Comparison of ENCODE assay signal across 32 cellular contexts in genomic region chr6:134472046-134472445, GRCh38.
"Had no signal": no experiment of that assay in that cellular context is flagged by ENCODE, and none has a peak within 500 bp of the region (broad histone marks: within the 10 kb centered on the region; RNA-seq: fewer than 3 reads in every experiment).

No MANE protein-coding gene starts in this region.

- H3K4me3 Mint-ChIP-seq: activated CD4-positive, alpha-beta memory T cell treated with anti-CD3 and anti-CD28 coated beads for 36 hours; activated CD4-positive, alpha-beta T cell treated with anti-CD3 and anti-CD28 coated beads for 36 hours; activated CD4-positive, alpha-beta T cell treated with anti-CD3 and anti-CD28 coated beads, Interleukin-2, amount 10 ng/mL, durations not matched to agents 24 days and 14 days; activated CD8-positive, alpha-beta memory T cell treated with anti-CD3 and anti-CD28 coated beads, Interleukin-2, amount 10 ng/mL, durations not matched to agents 7 days and 5 days; activated CD8-positive, alpha-beta T cell treated with anti-CD3 and anti-CD28 coated beads, Interleukin-2, amount 10 ng/mL, durations not matched to agents 7 days and 5 days; activated naive CD8-positive, alpha-beta T cell; activated T-helper 1 cell treated with anti-CD3 and anti-CD28 coated beads, Interleukin-12 subunit alpha, Interleukin-12 subunit beta, Interleukin-2, Interleukin-4 antibody, amounts not matched to agents 30 ng/mL and 10 ng/mL and 1 ng/mL, durations not matched to agents 14 hours and 24 hours and 36 hours; central memory CD8-positive, alpha-beta T cell; dendritic cell treated with granulocyte-macrophage colony-stimulating factor and Interleukin-4, amounts not matched to agents 40 ng/mL and 50 ng/mL, for 4 days; endodermal cell; T-helper 17 cell; T-helper 2 cell treated with Interferon-gamma antibody and Interleukin-4, amounts not matched to agents 5 μg/mL and 100 μg/mL, for 36 hours had no signal

- H3K36me3 ChIP-seq: brain microvascular endothelial cell, heart left ventricle had no signal

- H3K4me1 Mint-ChIP-seq: activated CD4-positive, alpha-beta T cell treated with anti-CD3 and anti-CD28 coated beads for 36 hours; activated CD4-positive, alpha-beta T cell treated with anti-CD3 and anti-CD28 coated beads, Interleukin-2, amount 10 ng/mL, durations not matched to agents 24 days and 14 days; activated CD8-positive, alpha-beta memory T cell treated with anti-CD3 and anti-CD28 coated beads, Interleukin-2, amount 10 ng/mL, durations not matched to agents 7 days and 5 days; central memory CD8-positive, alpha-beta T cell had no signal

- H3K9me3 Mint-ChIP-seq: activated CD4-positive, alpha-beta memory T cell treated with anti-CD3 and anti-CD28 coated beads for 36 hours; activated CD4-positive, alpha-beta T cell treated with anti-CD3 and anti-CD28 coated beads, Interleukin-2, amount 10 ng/mL, durations not matched to agents 24 days and 14 days; activated T-helper 1 cell treated with anti-CD3 and anti-CD28 coated beads, Interleukin-12 subunit alpha, Interleukin-12 subunit beta, Interleukin-2, Interleukin-4 antibody, amounts not matched to agents 30 ng/mL and 10 ng/mL and 1 ng/mL, durations not matched to agents 14 hours and 24 hours and 36 hours; activated T-helper 2 cell treated with anti-CD3 and anti-CD28 coated beads, Interferon-gamma antibody, Interleukin-2, Interleukin-4, amounts not matched to agents 10 μg/mL and 5 μg/mL and 100 μg/mL, durations not matched to agents 14 hours and 24 hours and 36 hours; central memory CD8-positive, alpha-beta T cell; dendritic cell treated with granulocyte-macrophage colony-stimulating factor and Interleukin-4, amounts not matched to agents 40 ng/mL and 50 ng/mL, for 4 days; endodermal cell; T-helper 2 cell treated with Interferon-gamma antibody and Interleukin-4, amounts not matched to agents 5 μg/mL and 100 μg/mL, for 36 hours had no signal

- FAIRE-seq: astrocyte, bronchial epithelial cell, frontal cortex had no signal

- H3K4me3 ChIP-seq: coronary artery, dorsolateral prefrontal cortex, heart left ventricle had no signal

- H3K9me3 ChIP-seq: heart left ventricle had no signal

- H3K36me3 Mint-ChIP-seq: activated CD4-positive, alpha-beta memory T cell treated with anti-CD3 and anti-CD28 coated beads for 36 hours; activated CD8-positive, alpha-beta memory T cell treated with anti-CD3 and anti-CD28 coated beads, Interleukin-2, amount 10 ng/mL, durations not matched to agents 7 days and 5 days; activated naive CD8-positive, alpha-beta T cell had no signal

- H3K27ac ChIP-seq: brain microvascular endothelial cell, coronary artery, dorsolateral prefrontal cortex, heart left ventricle had no signal

- ATAC-seq: activated CD4-positive, alpha-beta T cell treated with anti-CD3 and anti-CD28 coated beads for 36 hours; activated CD8-positive, alpha-beta memory T cell treated with anti-CD3 and anti-CD28 coated beads, Interleukin-2, amount 10 ng/mL, durations not matched to agents 7 days and 5 days; activated CD8-positive, alpha-beta T cell treated with anti-CD3 and anti-CD28 coated beads, Interleukin-2, amount 10 ng/mL, durations not matched to agents 7 days and 5 days; heart left ventricle; T-helper 17 cell had no signal

- H3K27me3 ChIP-seq: brain microvascular endothelial cell, dorsolateral prefrontal cortex, heart left ventricle had no signal

- DNase-seq: activated CD4-positive, alpha-beta memory T cell treated with anti-CD3 and anti-CD28 coated beads for 36 hours; activated CD4-positive, alpha-beta T cell treated with anti-CD3 and anti-CD28 coated beads for 36 hours; activated CD4-positive, alpha-beta T cell treated with anti-CD3 and anti-CD28 coated beads, Interleukin-2, amount 10 ng/mL, durations not matched to agents 24 days and 14 days; activated CD4-positive, CD25-positive, alpha-beta regulatory T cell; activated CD4-positive, CD25-positive, alpha-beta regulatory T cell treated with anti-CD3 and anti-CD28 coated beads, Interleukin-2, amount 50 U/mL, for 72 hours; activated CD8-positive, alpha-beta memory T cell treated with anti-CD3 and anti-CD28 coated beads, Interleukin-2, amount 10 ng/mL, durations not matched to agents 7 days and 5 days; activated CD8-positive, alpha-beta memory T cell treated with anti-CD3 and anti-CD28 coated beads, Interleukin-2, amount 50 U/mL, for 4 hours; activated CD8-positive, alpha-beta T cell treated with anti-CD3 and anti-CD28 coated beads, Interleukin-2, amount 10 ng/mL, durations not matched to agents 7 days and 5 days; activated gamma-delta T cell; activated naive CD4-positive, alpha-beta T cell; activated naive CD4-positive, alpha-beta T cell treated with anti-CD3 and anti-CD28 coated beads, Interleukin-2, amount 50 U/mL, for 16 hours; activated T-cell treated with anti-CD3 and anti-CD28 coated beads, Interleukin-2, amount 50 U/mL, for 1 hour; activated T-cell treated with anti-CD3 and anti-CD28 coated beads, Interleukin-2, amount 50 U/mL, for 48 hours; amniotic stem cell; anterior cingulate cortex; brain microvascular endothelial cell; dorsolateral prefrontal cortex; effector memory CD4-positive, alpha-beta T cell; endodermal cell; glutamatergic neuron; heart left ventricle; T-helper 17 cell had no signal

- H3K27ac Mint-ChIP-seq: activated CD4-positive, alpha-beta memory T cell treated with anti-CD3 and anti-CD28 coated beads for 36 hours; activated CD4-positive, alpha-beta T cell treated with anti-CD3 and anti-CD28 coated beads for 36 hours; activated CD4-positive, alpha-beta T cell treated with anti-CD3 and anti-CD28 coated beads, Interleukin-2, amount 10 ng/mL, durations not matched to agents 24 days and 14 days; activated CD8-positive, alpha-beta memory T cell treated with anti-CD3 and anti-CD28 coated beads, Interleukin-2, amount 10 ng/mL, durations not matched to agents 7 days and 5 days; activated CD8-positive, alpha-beta T cell treated with anti-CD3 and anti-CD28 coated beads, Interleukin-2, amount 10 ng/mL, durations not matched to agents 7 days and 5 days; activated naive CD8-positive, alpha-beta T cell; activated T-helper 1 cell treated with anti-CD3 and anti-CD28 coated beads, Interleukin-12 subunit alpha, Interleukin-12 subunit beta, Interleukin-2, Interleukin-4 antibody, amounts not matched to agents 30 ng/mL and 10 ng/mL and 1 ng/mL, durations not matched to agents 14 hours and 24 hours and 36 hours; activated T-helper 2 cell treated with anti-CD3 and anti-CD28 coated beads, Interferon-gamma antibody, Interleukin-2, Interleukin-4, amounts not matched to agents 10 μg/mL and 5 μg/mL and 100 μg/mL, durations not matched to agents 14 hours and 24 hours and 36 hours; dendritic cell treated with granulocyte-macrophage colony-stimulating factor and Interleukin-4, amounts not matched to agents 40 ng/mL and 50 ng/mL, for 4 days; endodermal cell; T-helper 17 cell; T-helper 2 cell treated with Interferon-gamma antibody and Interleukin-4, amounts not matched to agents 5 μg/mL and 100 μg/mL, for 36 hours had no signal

- H3K27me3 Mint-ChIP-seq: activated CD4-positive, alpha-beta memory T cell treated with anti-CD3 and anti-CD28 coated beads for 36 hours; activated CD4-positive, alpha-beta T cell treated with anti-CD3 and anti-CD28 coated beads for 36 hours; activated CD8-positive, alpha-beta memory T cell treated with anti-CD3 and anti-CD28 coated beads, Interleukin-2, amount 10 ng/mL, durations not matched to agents 7 days and 5 days; activated naive CD8-positive, alpha-beta T cell; central memory CD8-positive, alpha-beta T cell; T-helper 17 cell had no signal
